In genomic region chr17:29620779-29621500, GRCh38 we compare ENCODE assay signal across 1 cellular context.
A peak's percentile ranks its signal among the peaks of the same experiment; 100 is the strongest.
TF ChIP-seq lines count a peak whose summit lies in the region.

No MANE protein-coding gene starts in this region.

TF ChIP-seq in HepG2, 621 proteins besides CTCF, POLR2A, EP300 and RAD21:
- TF ChIP-seq HNF4G (IDR thresholded peaks at IDR 0.05; ENCODE audit: borderline replicate concordance, low read depth, low read length) (no peak), HNF4G (CRISPR knock-in tag; IDR thresholded peaks at IDR 0.05; ENCODE audit: borderline replicate concordance, low read depth) (no peak), ZNF605 (CRISPR knock-in tag; IDR thresholded peaks at IDR 0.05) (no peak), REST (IDR thresholded peaks at IDR 0.05; ENCODE audit: borderline replicate concordance in 1 of 2, low read depth in 1 of 2, low read length in 2 of 2) (no peak)
- TF ChIP-seq, protein P1, sequence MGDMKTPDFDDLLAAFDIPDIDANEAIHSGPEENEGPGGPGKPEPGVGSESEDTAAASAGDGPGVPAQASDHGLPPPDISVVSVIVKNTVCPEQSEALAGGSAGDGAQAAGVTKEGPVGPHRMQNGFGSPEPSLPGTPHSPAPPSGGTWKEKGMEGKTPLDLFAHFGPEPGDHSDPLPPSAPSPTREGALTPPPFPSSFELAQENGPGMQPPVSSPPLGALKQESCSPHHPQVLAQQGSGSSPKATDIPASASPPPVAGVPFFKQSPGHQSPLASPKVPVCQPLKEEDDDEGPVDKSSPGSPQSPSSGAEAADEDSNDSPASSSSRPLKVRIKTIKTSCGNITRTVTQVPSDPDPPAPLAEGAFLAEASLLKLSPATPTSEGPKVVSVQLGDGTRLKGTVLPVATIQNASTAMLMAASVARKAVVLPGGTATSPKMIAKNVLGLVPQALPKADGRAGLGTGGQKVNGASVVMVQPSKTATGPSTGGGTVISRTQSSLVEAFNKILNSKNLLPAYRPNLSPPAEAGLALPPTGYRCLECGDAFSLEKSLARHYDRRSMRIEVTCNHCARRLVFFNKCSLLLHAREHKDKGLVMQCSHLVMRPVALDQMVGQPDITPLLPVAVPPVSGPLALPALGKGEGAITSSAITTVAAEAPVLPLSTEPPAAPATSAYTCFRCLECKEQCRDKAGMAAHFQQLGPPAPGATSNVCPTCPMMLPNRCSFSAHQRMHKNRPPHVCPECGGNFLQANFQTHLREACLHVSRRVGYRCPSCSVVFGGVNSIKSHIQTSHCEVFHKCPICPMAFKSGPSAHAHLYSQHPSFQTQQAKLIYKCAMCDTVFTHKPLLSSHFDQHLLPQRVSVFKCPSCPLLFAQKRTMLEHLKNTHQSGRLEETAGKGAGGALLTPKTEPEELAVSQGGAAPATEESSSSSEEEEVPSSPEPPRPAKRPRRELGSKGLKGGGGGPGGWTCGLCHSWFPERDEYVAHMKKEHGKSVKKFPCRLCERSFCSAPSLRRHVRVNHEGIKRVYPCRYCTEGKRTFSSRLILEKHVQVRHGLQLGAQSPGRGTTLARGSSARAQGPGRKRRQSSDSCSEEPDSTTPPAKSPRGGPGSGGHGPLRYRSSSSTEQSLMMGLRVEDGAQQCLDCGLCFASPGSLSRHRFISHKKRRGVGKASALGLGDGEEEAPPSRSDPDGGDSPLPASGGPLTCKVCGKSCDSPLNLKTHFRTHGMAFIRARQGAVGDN (CRISPR knock-in tag; IDR thresholded peaks at IDR 0.05): peak; percentile 48
